19 cellular contexts compared by ENCODE assay signal in the genomic region with DNA sequence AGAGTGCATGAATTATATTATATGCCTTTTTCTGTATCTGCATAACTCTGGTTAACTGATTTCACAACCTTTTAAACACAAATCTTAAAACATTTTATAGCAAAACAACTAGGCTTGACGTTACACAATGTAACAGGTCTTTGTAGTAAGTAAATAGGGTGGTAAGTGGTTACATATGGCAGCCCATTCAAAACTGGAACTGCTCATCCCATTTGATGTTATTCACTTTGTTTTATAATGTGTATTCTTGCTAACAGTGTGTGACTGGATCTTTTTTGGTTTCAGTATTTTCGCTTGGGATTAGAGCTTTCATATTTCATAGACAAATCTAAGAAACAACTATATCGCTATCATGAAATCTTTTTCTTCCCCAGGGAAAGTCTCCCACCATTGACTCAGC.
"Had no signal": no experiment of that assay in that cellular context is flagged by ENCODE, and none has a peak within 500 bp of the region (broad histone marks: within the 10 kb centered on the region; RNA-seq: fewer than 3 reads in every experiment).

No MANE protein-coding gene starts in this region.

- H3K79me2 ChIP-seq: parathyroid adenoma had no signal

- H3K36me3 Mint-ChIP-seq: naive thymus-derived CD4-positive, alpha-beta T cell; stimulated activated memory B cell treated with anti-CD40 and anti-IgM and Interleukin-4, amounts not matched to agents 10 μg/mL and 1 μg/mL and 100 μg/mL, for 72 hours had no signal

- H3K27ac Mint-ChIP-seq: naive thymus-derived CD4-positive, alpha-beta T cell; stimulated activated memory B cell treated with anti-CD40 and anti-IgM and Interleukin-4, amounts not matched to agents 10 μg/mL and 1 μg/mL and 100 μg/mL, for 72 hours; type B pancreatic cell had no signal

- H3K36me3 ChIP-seq: prostate gland, sigmoid colon, tibial artery had no signal

- H3K27me3 ChIP-seq: sigmoid colon, testis, tibial artery had no signal

- H3K9me3 ChIP-seq: prostate gland, testis, tibial artery had no signal

- H3K9ac ChIP-seq: parathyroid adenoma had no signal

- H3K4me3 ChIP-seq: lung, prostate gland, sigmoid colon, testis, tibial artery had no signal

- ATAC-seq: right cardiac atrium; stimulated activated naive CD8-positive, alpha-beta T cell treated with anti-CD3 and anti-CD28 coated beads, Interleukin-15, Interleukin-2, amounts not matched to agents 100 U/mL and 50 U/mL, for 24 hours had no signal

- H3K27me3 Mint-ChIP-seq: naive thymus-derived CD4-positive, alpha-beta T cell; stimulated activated memory B cell treated with anti-CD40 and anti-IgM and Interleukin-4, amounts not matched to agents 10 μg/mL and 1 μg/mL and 100 μg/mL, for 72 hours; type B pancreatic cell had no signal

- H3K4me1 ChIP-seq: parathyroid adenoma, prostate gland, sigmoid colon, testis had no signal

- H3K27ac ChIP-seq: parathyroid adenoma, prostate gland, sigmoid colon, testis, tibial artery had no signal

- H2AFZ ChIP-seq: parathyroid adenoma had no signal

- H3K4me3 Mint-ChIP-seq: naive thymus-derived CD4-positive, alpha-beta T cell; nephron progenitor cell; stimulated activated memory B cell treated with anti-CD40 and anti-IgM and Interleukin-4, amounts not matched to agents 10 μg/mL and 1 μg/mL and 100 μg/mL, for 72 hours; type B pancreatic cell had no signal

- H3K4me1 Mint-ChIP-seq: naive thymus-derived CD4-positive, alpha-beta T cell; stimulated activated memory B cell treated with anti-CD40 and anti-IgM and Interleukin-4, amounts not matched to agents 10 μg/mL and 1 μg/mL and 100 μg/mL, for 72 hours had no signal

- DNase-seq: cerebellar nuclear complex; cortex of kidney; effector CD4-positive, alpha-beta T cell; mesenchymal stem cell; midbrain; naive thymus-derived CD4-positive, alpha-beta T cell; occipital lobe; right cardiac atrium; sigmoid colon; stimulated activated CD4-positive, alpha-beta T cell treated with anti-CD3 and anti-CD28 coated beads, Interleukin-4, amount 100 ng/mL, for 4 hours; stimulated activated naive CD8-positive, alpha-beta T cell treated with anti-CD3 and anti-CD28 coated beads, Interleukin-15, Interleukin-2, amounts not matched to agents 100 U/mL and 50 U/mL, for 24 hours; testis; tibial artery had no signal
